25 cellular contexts compared by ENCODE assay signal in genomic region chr2:185391571-185391970, GRCh38.
"Had no signal": no experiment of that assay in that cellular context is flagged by ENCODE, and none has a peak within 500 bp of the region (broad histone marks: within the 10 kb centered on the region; RNA-seq: fewer than 3 reads in every experiment).

No MANE protein-coding gene starts in this region.

- H3K9me3 ChIP-seq: psoas muscle, right lobe of liver, sigmoid colon, thoracic aorta, thyroid gland, vagina had no signal

- H3K4me3 ChIP-seq: neural progenitor cell, ovary, psoas muscle, right lobe of liver, sigmoid colon, stomach, thoracic aorta, thyroid gland, tibial nerve, upper lobe of left lung, vagina had no signal

- H2AFZ ChIP-seq: neural progenitor cell, parathyroid adenoma had no signal

- H3K27me3 ChIP-seq: neural progenitor cell, ovary, right lobe of liver, sigmoid colon, stomach, thyroid gland, tibial nerve, upper lobe of left lung, vagina had no signal

- H3K9ac ChIP-seq: neural progenitor cell, parathyroid adenoma had no signal

- H3K36me3 ChIP-seq: neural progenitor cell, ovary, right lobe of liver, sigmoid colon, stomach, thoracic aorta, thyroid gland, tibial nerve, upper lobe of left lung, vagina had no signal

- H3K4me2 ChIP-seq: neural progenitor cell had no signal

- DNase-seq: natural killer cell; occipital lobe; ovary; posterior cingulate gyrus; psoas muscle; right cardiac atrium; right lobe of liver; sigmoid colon; small intestine; stimulated activated CD4-positive, alpha-beta T cell treated with anti-CD3 and anti-CD28 coated beads, Interleukin-15, amount 100 ng/mL, for 24 hours; stimulated activated CD4-positive, alpha-beta T cell treated with anti-CD3 and anti-CD28 coated beads, Interleukin-2, amount 100 ng/mL, for 24 hours; stimulated activated CD4-positive, alpha-beta T cell treated with anti-CD3 and anti-CD28 coated beads, Interleukin-2, amount 100 ng/mL, for 48 hours; stimulated activated CD4-positive, alpha-beta T cell treated with anti-CD3 and anti-CD28 coated beads, Interleukin-4, amount 100 ng/mL, for 24 hours; stimulated activated naive B cell treated with anti-CD40 and anti-IgM and Interleukin-4, amounts not matched to agents 10 μg/mL and 1 μg/mL and 100 μg/mL, for 72 hours; stimulated activated naive CD4-positive, alpha-beta T cell treated with Interleukin-2 at 50 U/mL for 16 hours; stomach; thyroid gland; trophoblast cell; upper lobe of left lung had no signal

- H3K4me1 ChIP-seq: neural progenitor cell, parathyroid adenoma, psoas muscle, right lobe of liver, sigmoid colon, stomach, thyroid gland, tibial nerve, upper lobe of left lung, vagina had no signal

- H3K27ac ChIP-seq: neural progenitor cell, ovary, parathyroid adenoma, psoas muscle, right lobe of liver, sigmoid colon, stomach, thoracic aorta, thyroid gland, tibial nerve, upper lobe of left lung, vagina had no signal

- ATAC-seq: natural killer cell; psoas muscle; right cardiac atrium; right lobe of liver; stimulated activated effector memory CD8-positive, alpha-beta T cell treated with anti-CD3 and anti-CD28 coated beads, Interleukin-12 subunit alpha, Interleukin-12 subunit beta, amount 100 ng/mL, for 72 hours; stimulated activated naive B cell treated with anti-CD40 and anti-IgM and Interleukin-4, amounts not matched to agents 10 μg/mL and 1 μg/mL and 100 μg/mL, for 72 hours had no signal

- H3K79me2 ChIP-seq: parathyroid adenoma had no signal
